1 cellular context compared by ENCODE assay signal in the genomic region with DNA sequence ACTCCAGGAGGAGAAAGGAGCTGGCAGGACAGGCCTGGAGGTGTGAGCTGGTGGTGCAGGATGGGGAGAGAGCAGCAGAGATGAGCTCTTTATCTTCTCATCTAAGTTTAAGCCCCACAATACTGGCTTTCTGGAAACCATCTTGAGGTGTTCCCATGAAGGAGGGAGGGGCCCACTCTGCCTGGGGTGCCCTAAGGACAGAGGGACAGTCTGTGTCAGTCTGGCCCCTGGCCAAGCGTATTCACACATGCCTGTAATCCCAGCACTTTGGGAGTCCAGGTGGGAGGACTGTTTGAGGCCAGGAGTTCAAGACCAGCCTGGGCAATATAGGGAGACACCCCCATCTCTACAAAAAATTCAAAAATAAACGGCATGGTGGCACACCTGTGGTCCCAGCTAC.
TF ChIP-seq lines count a peak whose summit lies in the region.

No MANE protein-coding gene starts in this region.

TF ChIP-seq in GM12878, 131 proteins besides CTCF, POLR2A, EP300 and RAD21:
- TF ChIP-seq ETV6 (conservative IDR thresholded peaks at IDR 0.05 in 1 of 2, IDR thresholded peaks at IDR 0.05 in 1 of 2; ENCODE audit: borderline replicate concordance in 1 of 2, low read depth in 1 of 2) (no peak), IKZF2 (IDR thresholded peaks at IDR 0.05) (0 out of 4 replicates have a peak, but pooled peaks of 1 of the 2 experiments have one; percentile 1), NFIC (IDR thresholded peaks at IDR 0.05; ENCODE audit: low read depth, low read length) (no peak), SIX5 (IDR thresholded peaks at IDR 0.05; ENCODE audit: low read depth, low read length, severe bottlenecking) (no peak)
- TF ChIP-seq, protein P1, sequence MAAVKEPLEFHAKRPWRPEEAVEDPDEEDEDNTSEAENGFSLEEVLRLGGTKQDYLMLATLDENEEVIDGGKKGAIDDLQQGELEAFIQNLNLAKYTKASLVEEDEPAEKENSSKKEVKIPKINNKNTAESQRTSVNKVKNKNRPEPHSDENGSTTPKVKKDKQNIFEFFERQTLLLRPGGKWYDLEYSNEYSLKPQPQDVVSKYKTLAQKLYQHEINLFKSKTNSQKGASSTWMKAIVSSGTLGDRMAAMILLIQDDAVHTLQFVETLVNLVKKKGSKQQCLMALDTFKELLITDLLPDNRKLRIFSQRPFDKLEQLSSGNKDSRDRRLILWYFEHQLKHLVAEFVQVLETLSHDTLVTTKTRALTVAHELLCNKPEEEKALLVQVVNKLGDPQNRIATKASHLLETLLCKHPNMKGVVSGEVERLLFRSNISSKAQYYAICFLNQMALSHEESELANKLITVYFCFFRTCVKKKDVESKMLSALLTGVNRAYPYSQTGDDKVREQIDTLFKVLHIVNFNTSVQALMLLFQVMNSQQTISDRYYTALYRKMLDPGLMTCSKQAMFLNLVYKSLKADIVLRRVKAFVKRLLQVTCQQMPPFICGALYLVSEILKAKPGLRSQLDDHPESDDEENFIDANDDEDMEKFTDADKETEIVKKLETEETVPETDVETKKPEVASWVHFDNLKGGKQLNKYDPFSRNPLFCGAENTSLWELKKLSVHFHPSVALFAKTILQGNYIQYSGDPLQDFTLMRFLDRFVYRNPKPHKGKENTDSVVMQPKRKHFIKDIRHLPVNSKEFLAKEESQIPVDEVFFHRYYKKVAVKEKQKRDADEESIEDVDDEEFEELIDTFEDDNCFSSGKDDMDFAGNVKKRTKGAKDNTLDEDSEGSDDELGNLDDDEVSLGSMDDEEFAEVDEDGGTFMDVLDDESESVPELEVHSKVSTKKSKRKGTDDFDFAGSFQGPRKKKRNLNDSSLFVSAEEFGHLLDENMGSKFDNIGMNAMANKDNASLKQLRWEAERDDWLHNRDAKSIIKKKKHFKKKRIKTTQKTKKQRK (IDR thresholded peaks at IDR 0.05; ENCODE audit: low read depth, low read length): no peak
